In the genomic region with DNA sequence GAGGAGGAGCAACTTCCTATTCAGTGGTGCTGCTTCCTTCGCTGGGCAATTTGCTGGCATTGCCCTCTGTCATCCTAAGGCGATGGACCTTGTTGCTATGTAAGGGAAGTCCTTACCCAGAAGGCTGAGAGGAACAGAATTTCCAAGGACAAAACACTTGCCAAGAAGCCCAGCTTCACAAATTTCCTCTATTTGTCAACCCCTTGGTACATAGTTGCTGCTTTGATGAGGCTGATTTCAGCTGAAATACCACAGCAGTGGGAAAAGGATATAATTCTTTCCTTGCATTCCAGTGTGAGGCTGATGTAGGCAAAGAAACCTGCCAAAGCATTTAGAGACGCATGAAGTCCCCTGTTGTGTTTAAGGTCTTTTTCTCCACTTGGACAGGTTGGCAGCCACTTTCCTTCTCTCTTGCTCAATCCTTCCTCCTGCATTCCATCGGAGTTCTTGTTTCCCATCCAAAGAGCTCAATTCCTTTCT, we compare ENCODE assay signal across 12 cellular contexts. TPM values are rescaled to one million over a fixed set of nuclear protein-coding genes. Genes with fewer than 3 reads are reported as not detected.
DNase-seq lines count a peak whose midpoint lies in the region; ATAC-seq and TF ChIP-seq lines count a peak whose summit lies in the region.
"Had no signal": no experiment of that assay in that cellular context is flagged by ENCODE, and none has a peak within 500 bp of the region (broad histone marks: within the 10 kb centered on the region; RNA-seq: fewer than 3 reads in every experiment).

No MANE protein-coding gene starts in this region.

- ATAC-seq in gastrocnemius medialis (peak; percentile 52 to 86), GM18858 (IDR thresholded peaks at IDR 0.05; ENCODE audit: unreplicated experiment) (no peak), left colon (no peak)
- ATAC-seq in effector memory CD8-positive, alpha-beta T cell (replicated peaks) = no peak
- ATAC-seq: right lobe of liver had no signal

- no peak overlapping the region for H3K27ac Mint-ChIP-seq in effector memory CD8-positive, alpha-beta T cell

- H3K27me3 Mint-ChIP-seq in effector memory CD8-positive, alpha-beta T cell = no peaks in the 10 kb centered on the region

- no peak overlapping the region for H3K4me3 Mint-ChIP-seq in effector memory CD8-positive, alpha-beta T cell

- no peak overlapping the region for H3K4me3 ChIP-seq in choroid plexus epithelial cell (ENCODE audit: low read depth, low read length)
- H3K4me3 ChIP-seq in gastrocnemius medialis = no peak overlapping the region
- H3K4me3 ChIP-seq: right lobe of liver had no signal

- TF ChIP-seq POLR2A in gastrocnemius medialis (IDR thresholded peaks at IDR 0.05) = no peak

- no peaks in the 10 kb centered on the region for H3K27me3 ChIP-seq in gastrocnemius medialis
- H3K27me3 ChIP-seq: right lobe of liver had no signal

- peaks cover 0 to 4% of the 10 kb centered on the region in 2 donors for H3K4me1 Mint-ChIP-seq in effector memory CD8-positive, alpha-beta T cell (ENCODE audit: low read depth in 2 of 2)

- intact Hi-C loops in gastrocnemius medialis (cut with DNase I; ENCODE audit: low total_unique reads) = no loop called here
- intact Hi-C loops in left colon (cut with DNase I, micrococcal nuclease) = no loop called here

- peak in 8 of 14 donors; percentile 16 to 64 (median 45) for DNase-seq in C1 segment of cervical spinal cord (lab: John Stamatoyannopoulos, UW)
- peak; percentile 55 for DNase-seq in choroid plexus epithelial cell (ENCODE audit: low read depth)
- peak; percentile 36 to 86 for DNase-seq in hippocampal formation (lab: John Stamatoyannopoulos, UW)
- peak in 1 of 2 donors; percentile 51 for DNase-seq in gastrocnemius medialis
- no peak for DNase-seq in activated CD8-positive, alpha-beta memory T cell treated with anti-CD3 and anti-CD28 coated beads, Interleukin-2, amount 50 U/mL, for 4 hours
- DNase-seq in effector memory CD8-positive, alpha-beta T cell = no peak
- DNase-seq in left colon = no peak
- DNase-seq: activated CD4-positive, alpha-beta T cell treated with anti-CD3 and anti-CD28 coated beads for 4 hours; NCI-H1694; right lobe of liver; SW 1271 had no signal

- H3K9me3 ChIP-seq in gastrocnemius medialis = no peaks in the 10 kb centered on the region
- H3K9me3 ChIP-seq: right lobe of liver had no signal

- no peaks in the 10 kb centered on the region for H3K36me3 Mint-ChIP-seq in effector memory CD8-positive, alpha-beta T cell (ENCODE audit: insufficient read depth)

- no peaks in the 10 kb centered on the region for H3K9me3 Mint-ChIP-seq in effector memory CD8-positive, alpha-beta T cell

- no peaks in the 10 kb centered on the region for H3K36me3 ChIP-seq in gastrocnemius medialis
- H3K36me3 ChIP-seq: right lobe of liver had no signal

- in situ Hi-C loops in gastrocnemius medialis (cut with MboI; ENCODE audit: low sequenced_read_pairs in 4 of 4) = no loop called here

- TF ChIP-seq CTCF in choroid plexus epithelial cell (conservative IDR thresholded peaks at IDR 0.05; ENCODE audit: low read depth, low read length) (no peak), gastrocnemius medialis (IDR thresholded peaks at IDR 0.05 in 4 of 5, conservative IDR thresholded peaks at IDR 0.05 in 1 of 5) (no peak)

- peak overlapping the region; percentile 28 to 53 (median 51) for H3K27ac ChIP-seq in gastrocnemius medialis
- H3K27ac ChIP-seq: right lobe of liver had no signal

- H3K4me1 ChIP-seq in gastrocnemius medialis = peaks cover 4% of the 10 kb centered on the region in 2 donors

RNA-seq across cellular contexts. Expression of a gene that starts 16.4 kb away (rescaled TPM):
- total RNA-seq in gastrocnemius medialis = 10 to 100 TPM; 12.6 to 26.0 (median 21.8) TPM
- total RNA-seq in left colon = 1 to 10 TPM; 2.9 to 8.7 TPM

Comparison
In these comparisons a context has a peak if more than half of its experiments do, and no peak if none do; other contexts are left out.
1. DNase-seq: peak in C1 segment of cervical spinal cord (8 of 14), choroid plexus epithelial cell (single experiment) and hippocampal formation (2 of 2); none in activated CD8-positive, alpha-beta memory T cell treated with anti-CD3 and anti-CD28 coated beads, Interleukin-2, amount 50 U/mL, for 4 hours (single experiment), effector memory CD8-positive, alpha-beta T cell (0 of 3) and left colon (0 of 2).
2. ATAC-seq: peak in gastrocnemius medialis (2 of 2); none in effector memory CD8-positive, alpha-beta T cell (single experiment), GM18858 (single experiment) and left colon (single experiment).